In genomic region chr11:690738-691633, GRCh38 we compare ENCODE assay signal across 1 cellular context.
A peak's percentile ranks its signal among the peaks of the same experiment; 100 is the strongest.
TF ChIP-seq lines count a peak whose summit lies in the region.

No MANE protein-coding gene starts in this region.

TF ChIP-seq in K562, 482 proteins besides CTCF, POLR2A, EP300 and RAD21 (continued from another document and continues in another):
- TF ChIP-seq CTCFL (IDR thresholded peaks at IDR 0.05; ENCODE audit: borderline replicate concordance, insufficient read depth, low read depth, low read length, poor library complexity, severe bottlenecking), result no peak
- no peak for TF ChIP-seq E2F4 (CRISPR knock-in tag; IDR thresholded peaks at IDR 0.05; ENCODE audit: low read depth)
- TF ChIP-seq SMAD1 (IDR thresholded peaks at IDR 0.05; ENCODE audit: low read depth, low read length, partially characterized antibody), result no peak
- TF ChIP-seq TFAP4 (CRISPR knock-in tag; IDR thresholded peaks at IDR 0.05; ENCODE audit: borderline replicate concordance), result peak; percentile 97
- no peak for TF ChIP-seq HDGF (IDR thresholded peaks at IDR 0.05)
- no peak for TF ChIP-seq STAT6 (CRISPR knock-in tag; IDR thresholded peaks at IDR 0.05)
- TF ChIP-seq EHMT2 (IDR thresholded peaks at IDR 0.05), result no peak
- peak; percentile 25 for TF ChIP-seq CCNT2 (IDR thresholded peaks at IDR 0.05; ENCODE audit: borderline replicate concordance, extremely low read depth, insufficient read length, low read depth, low read length)
- no peak for TF ChIP-seq SRSF9 (IDR thresholded peaks at IDR 0.05; ENCODE audit: borderline replicate concordance, low read depth, low read length)
- no peak for TF ChIP-seq ZNF277 (CRISPR knock-in tag; IDR thresholded peaks at IDR 0.05; ENCODE audit: borderline replicate concordance)
- no peak for TF ChIP-seq RBM25 (IDR thresholded peaks at IDR 0.05; ENCODE audit: low read depth, low read length, severe bottlenecking)
- TF ChIP-seq MTA2 (IDR thresholded peaks at IDR 0.05; ENCODE audit: low read depth), result peak; percentile 37; the same call in 1 of the 2 replicates
- no peak for TF ChIP-seq TOE1 (IDR thresholded peaks at IDR 0.05; ENCODE audit: borderline replicate concordance)
- no peak for TF ChIP-seq TOE1 (CRISPR knock-in tag; IDR thresholded peaks at IDR 0.05; ENCODE audit: borderline replicate concordance, low read depth)
- peak in 1 of 2 experiments; percentile 39; a peak in 1 of 4 replicates for TF ChIP-seq MAZ (CRISPR knock-in tag; conservative IDR thresholded peaks at IDR 0.05 in 1 of 2, IDR thresholded peaks at IDR 0.05 in 1 of 2)
- TF ChIP-seq ZBTB49 (CRISPR knock-in tag; IDR thresholded peaks at IDR 0.05; ENCODE audit: borderline replicate concordance), result no peak
- no peak for TF ChIP-seq SAFB2 (IDR thresholded peaks at IDR 0.05; ENCODE audit: borderline replicate concordance, low read depth, low read length, severe bottlenecking)
- no peak for TF ChIP-seq ZNF695 (CRISPR knock-in tag; IDR thresholded peaks at IDR 0.05)
- TF ChIP-seq TGIF2 (CRISPR knock-in tag; IDR thresholded peaks at IDR 0.05), result no peak
- no peak for TF ChIP-seq REST (CRISPR knock-in tag; IDR thresholded peaks at IDR 0.05; ENCODE audit: low read depth)
- TF ChIP-seq CBFA2T3 (IDR thresholded peaks at IDR 0.05), result peak; percentile 86
- TF ChIP-seq ZFX (CRISPR knock-in tag; IDR thresholded peaks at IDR 0.05), result no peak; the same call in none of the 2 replicates
- no peak for TF ChIP-seq ZNF224 (CRISPR knock-in tag; IDR thresholded peaks at IDR 0.05)
- no peak for TF ChIP-seq POU5F1 (IDR thresholded peaks at IDR 0.05; ENCODE audit: borderline replicate concordance, low read depth, low read length, partially characterized antibody)
- TF ChIP-seq E2F1 (CRISPR knock-in tag; IDR thresholded peaks at IDR 0.05), result no peak
- TF ChIP-seq ZSCAN32 (CRISPR knock-in tag; IDR thresholded peaks at IDR 0.05), result no peak
- TF ChIP-seq ZFP1 (CRISPR knock-in tag; IDR thresholded peaks at IDR 0.05), result no peak
- no peak for TF ChIP-seq ZC3H8 (IDR thresholded peaks at IDR 0.05)
- no peak for TF ChIP-seq PTBP1 (IDR thresholded peaks at IDR 0.05; ENCODE audit: low read depth, low read length)
- no peak for TF ChIP-seq ZNF134 (CRISPR knock-in tag; conservative IDR thresholded peaks at IDR 0.05)
- no peak for TF ChIP-seq MXI1 (IDR thresholded peaks at IDR 0.05; ENCODE audit: low read depth, low read length)
- TF ChIP-seq ELF1 (tag; IDR thresholded peaks at IDR 0.05), result no peak
- TF ChIP-seq XRCC5 (IDR thresholded peaks at IDR 0.05; ENCODE audit: low read depth, low read length), result no peak; the same call in 1 of the 2 replicates
- TF ChIP-seq ZNF696 (CRISPR knock-in tag; conservative IDR thresholded peaks at IDR 0.05), result no peak
- no peak for TF ChIP-seq MLX (CRISPR knock-in tag; conservative IDR thresholded peaks at IDR 0.05)
- TF ChIP-seq BMI1 (IDR thresholded peaks at IDR 0.05; ENCODE audit: low read length), result no peak
- TF ChIP-seq MCM3 (IDR thresholded peaks at IDR 0.05), result no peak
- TF ChIP-seq ZFP91 (CRISPR knock-in tag; IDR thresholded peaks at IDR 0.05), result no peak
- 0 out of 2 replicates have a peak, but pooled peaks have one; percentile 32 for TF ChIP-seq POLR2G (IDR thresholded peaks at IDR 0.05; ENCODE audit: low read depth, low read length)
- no peak for TF ChIP-seq ZBTB17 (CRISPR knock-in tag; IDR thresholded peaks at IDR 0.05)
- TF ChIP-seq PHF21A (IDR thresholded peaks at IDR 0.05; ENCODE audit: borderline replicate concordance, low read depth), result no peak
- no peak for TF ChIP-seq HDAC3 (IDR thresholded peaks at IDR 0.05; ENCODE audit: borderline replicate concordance, partially characterized antibody)
- no peak for TF ChIP-seq GTF2E2 (tag; IDR thresholded peaks at IDR 0.05)
- no peak for TF ChIP-seq HLTF (IDR thresholded peaks at IDR 0.05)
- no peak for TF ChIP-seq TCF7L2 (IDR thresholded peaks at IDR 0.05; ENCODE audit: low read depth, low read length)
